ENCODE assay signal across 17 cellular contexts in the genomic region with DNA sequence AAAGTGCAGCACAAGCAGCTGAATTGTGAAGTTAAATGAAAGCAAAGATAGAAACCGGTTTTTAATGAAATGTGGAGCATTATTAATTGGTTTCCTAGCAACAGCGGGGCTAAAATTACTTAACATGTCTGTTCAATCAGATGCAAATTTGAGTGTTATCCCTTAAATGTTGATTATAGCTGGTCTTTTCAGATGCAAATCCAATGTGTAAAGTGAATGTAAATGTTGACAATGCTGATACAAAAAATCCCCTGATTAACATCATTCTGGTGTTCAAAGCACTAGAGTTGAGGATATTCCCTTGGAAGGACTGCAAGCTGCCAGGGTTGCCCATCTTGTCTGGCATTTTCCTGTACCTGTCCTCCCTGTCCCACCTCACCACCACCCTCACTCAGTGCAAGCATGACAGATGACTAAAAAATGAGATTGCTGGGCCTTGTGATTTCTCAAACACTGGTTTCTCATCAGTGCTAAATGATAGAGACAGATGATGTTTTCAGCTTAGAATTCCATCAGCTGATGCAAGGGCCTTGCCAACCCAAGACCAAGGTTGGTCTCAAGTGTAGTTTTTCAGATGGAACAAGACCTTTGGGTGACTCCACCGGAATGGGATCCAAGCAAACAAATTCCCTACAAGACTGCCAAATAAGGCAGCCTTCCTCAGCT. TPM values are rescaled to one million over a fixed set of nuclear protein-coding genes. Genes with fewer than 3 reads are reported as not detected.
DNase-seq lines count a peak whose midpoint lies in the region; ATAC-seq, FAIRE-seq and TF ChIP-seq lines count a peak whose summit lies in the region.
"Had no signal": no experiment of that assay in that cellular context is flagged by ENCODE, and none has a peak within 500 bp of the region (broad histone marks: within the 10 kb centered on the region; RNA-seq: fewer than 3 reads in every experiment).

No MANE protein-coding gene starts in this region.

- H3K27ac ChIP-seq in HUES6 (ENCODE audit: low read depth, low read length) (no peak overlapping the region), HepG2 (ENCODE audit: extremely low read length, insufficient read depth, low read length) (no peak overlapping the region)
- H3K27ac ChIP-seq: A549, WERI-Rb-1 had no signal

- no peak for TF ChIP-seq RAD21 in HepG2 (CRISPR knock-in tag; IDR thresholded peaks at IDR 0.05)

- no peaks in the 10 kb centered on the region for H3K27me3 Mint-ChIP-seq in natural killer cell treated with Interleukin-12 subunit alpha and Interleukin-12 subunit beta and Interleukin-15 and Interleukin-18, amount 100 ng/mL, for 72 hours
- no peaks in the 10 kb centered on the region for H3K27me3 Mint-ChIP-seq in Caco-2 (ENCODE audit: insufficient read depth, unreplicated experiment)
- H3K27me3 Mint-ChIP-seq: T-cell had no signal

- DNase-seq in AG08395 (ENCODE audit: low spot score) (peak; percentile 19), HepG2 (ENCODE audit: low spot score) (no peak), Caco-2 (no peak), T-helper 2 cell (no peak)
- DNase-seq in natural killer cell treated with Interleukin-12 subunit alpha and Interleukin-12 subunit beta and Interleukin-15 and Interleukin-18, amount 100 ng/mL, for 72 hours (ENCODE audit: low spot score), result no peak
- no peak for DNase-seq in activated naive CD4-positive, alpha-beta T cell treated with anti-CD3 and anti-CD28 coated beads, Interleukin-2, amount 50 U/mL, for 16 hours
- DNase-seq: activated gamma-delta T cell, caudate nucleus, NCI-H1930, posterior cingulate gyrus, T-cell, WERI-Rb-1 had no signal

- no peak for ATAC-seq in natural killer cell treated with Interleukin-12 subunit alpha and Interleukin-12 subunit beta and Interleukin-15 and Interleukin-18, amount 100 ng/mL, for 72 hours
- no peak for ATAC-seq in HepG2
- ATAC-seq: A549, T-cell had no signal

- no peak overlapping the region for H3K4me3 Mint-ChIP-seq in natural killer cell treated with Interleukin-12 subunit alpha and Interleukin-12 subunit beta and Interleukin-15 and Interleukin-18, amount 100 ng/mL, for 72 hours
- no peak overlapping the region for H3K4me3 Mint-ChIP-seq in Caco-2 (ENCODE audit: unreplicated experiment)
- H3K4me3 Mint-ChIP-seq: T-cell had no signal

- no peaks in the 10 kb centered on the region for H3K36me3 ChIP-seq in HUES6 (ENCODE audit: control insufficient read depth, insufficient read depth, low read length)
- no peaks in the 10 kb centered on the region for H3K36me3 ChIP-seq in endocrine pancreas (ENCODE audit: control insufficient read depth, insufficient read depth, low read length)
- no peaks in the 10 kb centered on the region for H3K36me3 ChIP-seq in HepG2 (replicated peaks in 1 of 2; ENCODE audit: control insufficient read depth in 1 of 2, insufficient read depth in 2 of 2, low read length in 2 of 2)
- H3K36me3 ChIP-seq in Caco-2 (ENCODE audit: control insufficient read depth, insufficient read depth, low read length), result no peaks in the 10 kb centered on the region
- H3K36me3 ChIP-seq: WERI-Rb-1 had no signal

- POLR2A ChIA-PET in HepG2 (lab: Yijun Ruan, JAX) (no interaction called here), Caco-2 (lab: Charles Lee) (no interaction called here)

- CTCF ChIA-PET in HepG2 (lab: Yijun Ruan, JAX; ENCODE audit: low intra/inter-chr PET ratio, low total read pairs) (no interaction called here), Caco-2 (lab: Charles Lee) (interaction anchor here (0.6 to 0.7 kb wide), 2 partner anchors 427 to 539 kb away, joined by 3 read pairs; no protein-coding TSS in a partner anchor)

- peaks cover 70 to 71% of the 10 kb centered on the region in 2 donors for H3K4me1 Mint-ChIP-seq in natural killer cell treated with Interleukin-12 subunit alpha and Interleukin-12 subunit beta and Interleukin-15 and Interleukin-18, amount 100 ng/mL, for 72 hours (ENCODE audit: low read depth in 2 of 2)
- H3K4me1 Mint-ChIP-seq in Caco-2 (ENCODE audit: low read depth, unreplicated experiment), result no peaks in the 10 kb centered on the region

- H3K36me3 Mint-ChIP-seq in natural killer cell treated with Interleukin-12 subunit alpha and Interleukin-12 subunit beta and Interleukin-15 and Interleukin-18, amount 100 ng/mL, for 72 hours, result no peaks in the 10 kb centered on the region
- H3K36me3 Mint-ChIP-seq in Caco-2 (ENCODE audit: insufficient read depth, unreplicated experiment), result no peaks in the 10 kb centered on the region

- peak overlapping the region; percentile 34 to 71 for H3K27ac Mint-ChIP-seq in natural killer cell treated with Interleukin-12 subunit alpha and Interleukin-12 subunit beta and Interleukin-15 and Interleukin-18, amount 100 ng/mL, for 72 hours
- H3K27ac Mint-ChIP-seq in Caco-2 (ENCODE audit: unreplicated experiment), result no peak overlapping the region

- in situ Hi-C loops in HepG2 (cut with HindIII; ENCODE audit: extremely low pct_ligation_motif_present, low pct_unique_long_range_greater_than_20kb), result no loop called here

- TF ChIP-seq CTCF in HepG2 (CRISPR knock-in tag; IDR thresholded peaks at IDR 0.05), result no peak
- no peak for TF ChIP-seq CTCF in Caco-2 (IDR thresholded peaks at IDR 0.05; ENCODE audit: insufficient read depth in 1 of 2, low read depth in 1 of 2, low read length in 1 of 2, severe bottlenecking in 1 of 2, unreplicated experiment in 1 of 2)

- no peaks in the 10 kb centered on the region for H4K20me1 ChIP-seq in HepG2 (ENCODE audit: insufficient read depth, low read length)

- no peak overlapping the region for H3K4me2 ChIP-seq in HepG2 (ENCODE audit: low read depth, low read length)
- H3K4me2 ChIP-seq: A549 had no signal

- no peaks in the 10 kb centered on the region for H3K79me2 ChIP-seq in HepG2 (ENCODE audit: insufficient read depth, low read length)

- H3K9ac ChIP-seq in HUES6 (ENCODE audit: low read length) (no peak overlapping the region), endocrine pancreas (ENCODE audit: control insufficient read depth, insufficient read depth, low read length) (no peak overlapping the region), HepG2 (ENCODE audit: insufficient read depth, low read depth, low read length) (no peak overlapping the region)

- no TSS peak for BruUV-seq in HepG2 (replicated peaks; lab: Mats Ljungman, UMichigan)
- no TSS peak for BruUV-seq in Caco-2 (replicated peaks; lab: Mats Ljungman, UMichigan)

- TF ChIP-seq POLR2A in HepG2 (IDR thresholded peaks at IDR 0.05; ENCODE audit: insufficient read depth in 1 of 2, low read depth in 2 of 2, low read length in 2 of 2), result no peak

- H3K9me3 Mint-ChIP-seq in natural killer cell treated with Interleukin-12 subunit alpha and Interleukin-12 subunit beta and Interleukin-15 and Interleukin-18, amount 100 ng/mL, for 72 hours, result no peaks in the 10 kb centered on the region
- H3K9me3 Mint-ChIP-seq in Caco-2 (ENCODE audit: unreplicated experiment), result no peaks in the 10 kb centered on the region
- H3K9me3 Mint-ChIP-seq: T-cell had no signal

- H3K4me1 ChIP-seq in HUES6 (ENCODE audit: control insufficient read depth, insufficient read depth, low read length) (peaks cover 34% of the 10 kb centered on the region), endocrine pancreas (ENCODE audit: control insufficient read depth, insufficient read depth, low read length) (peaks cover 16% of the 10 kb centered on the region), HepG2 (ENCODE audit: insufficient read depth, low read length) (no peaks in the 10 kb centered on the region), Caco-2 (no peaks in the 10 kb centered on the region)
- H3K4me1 ChIP-seq: A549 had no signal

- intact Hi-C loops in HepG2 (cut with micrococcal nuclease; ENCODE audit: unreplicated experiment) (no loop called here), Caco-2 (cut with micrococcal nuclease; ENCODE audit: unreplicated experiment) (no loop called here)

- FAIRE-seq in HepG2 (lab: Jason Lieb, UNC), result no peak
- FAIRE-seq: A549, GM19239 had no signal

- H3K9me3 ChIP-seq in HUES6 (ENCODE audit: control insufficient read depth, insufficient read depth, low read depth, low read length) (no peaks in the 10 kb centered on the region), endocrine pancreas (ENCODE audit: control insufficient read depth, low read length) (no peaks in the 10 kb centered on the region), HepG2 (ENCODE audit: low read length) (no peaks in the 10 kb centered on the region), Caco-2 (no peaks in the 10 kb centered on the region)
- H3K9me3 ChIP-seq: A549 had no signal

- H3K4me3 ChIP-seq in HUES6 (ENCODE audit: low read depth, low read length) (peak overlapping the region; percentile 15; the same call in 1 of the 2 replicates), endocrine pancreas (ENCODE audit: control insufficient read depth, insufficient read depth, low read length) (peak overlapping the region; percentile 44), HepG2 (replicated peaks in 1 of 3; ENCODE audit: insufficient read depth in 1 of 3, low read depth in 2 of 3, low read length in 3 of 3) (no peak overlapping the region), Caco-2 (ENCODE audit: low read depth, low read length) (no peak overlapping the region)
- H3K4me3 ChIP-seq: A549 had no signal

- H2AFZ ChIP-seq in HepG2 (ENCODE audit: low read length), result no peak overlapping the region

- 35% methylated on average over 3 of the region's 3 CpGs for WGBS in HepG2 (ENCODE audit: low lambda C conversion rate)

- H3K27me3 ChIP-seq in HUES6 (ENCODE audit: control insufficient read depth, insufficient read depth, low read length) (peaks cover 5% of the 10 kb centered on the region; the same call in 1 of the 2 replicates), endocrine pancreas (ENCODE audit: control insufficient read depth, insufficient read depth, low read length) (no peaks in the 10 kb centered on the region), HepG2 (ENCODE audit: control insufficient read depth in 1 of 2, insufficient read depth in 2 of 2, low read length in 2 of 2) (peaks cover 0 to 6% of the 10 kb centered on the region in 2 experiments; a peak in 1 of 5 replicates), Caco-2 (replicated peaks; ENCODE audit: control insufficient read depth, insufficient read depth, low read length) (no peaks in the 10 kb centered on the region)

- TF ChIP-seq EP300 in HepG2 (IDR thresholded peaks at IDR 0.05; ENCODE audit: low read depth in 2 of 2, low read length in 2 of 2) (no peak), HepG2 (CRISPR knock-in tag; IDR thresholded peaks at IDR 0.05; ENCODE audit: borderline replicate concordance) (no peak)

RNA-seq across cellular contexts. Expression of a gene that starts 55.1 kb away (rescaled TPM):
- total RNA-seq in natural killer cell treated with Interleukin-12 subunit alpha and Interleukin-12 subunit beta and Interleukin-15 and Interleukin-18, amount 100 ng/mL, for 72 hours, result 10 to 100 TPM; 12.6 to 23.6 TPM
- total RNA-seq in HepG2 (2016; rRNA removed; fragmentation: Illumina TruSeq; extraction: Trizol), result not detected in 2 replicates
- total RNA-seq in HepG2 (2016; cell fraction: cytosol; rRNA removed; fragmentation: Illumina TruSeq; extraction: Trizol; ENCODE audit: low read depth), result not detected in 2 replicates
- total RNA-seq in HepG2 (2016; cell fraction: insoluble cytoplasmic fraction; rRNA removed; fragmentation: Illumina TruSeq; extraction: Trizol), result not detected in 2 replicates
- not detected in 2 replicates for total RNA-seq in HepG2 (2016; cell fraction: membrane; rRNA removed; fragmentation: Illumina TruSeq; extraction: Trizol)
- total RNA-seq in HepG2 (2016; cell fraction: nucleus; rRNA removed; fragmentation: Illumina TruSeq; extraction: Trizol), result not detected in 2 replicates
- polyA plus RNA-seq in HepG2 (2011; rRNA removed), result not detected in 2 replicates
- not detected in 2 replicates for polyA plus RNA-seq in HepG2 (2011; cell fraction: cytosol; rRNA removed)
- polyA plus RNA-seq in HepG2 (2011; cell fraction: nucleus; rRNA removed), result not detected in 2 replicates
- not detected in 2 replicates for polyA plus RNA-seq in HepG2 (2012)
- not detected in 2 replicates for polyA plus RNA-seq in HepG2 (2016; cell fraction: cytosol; fragmentation: Illumina TruSeq; extraction: Trizol; ENCODE audit: low read depth)
- not detected in 2 replicates for polyA plus RNA-seq in HepG2 (2016; cell fraction: insoluble cytoplasmic fraction; fragmentation: Illumina TruSeq; extraction: Trizol; ENCODE audit: low read depth)
- not detected in 2 replicates for polyA plus RNA-seq in HepG2 (2016; cell fraction: membrane; fragmentation: Illumina TruSeq; extraction: Trizol; ENCODE audit: low read depth)
- not detected in 2 replicates for polyA plus RNA-seq in HepG2 (2016; cell fraction: nucleus; fragmentation: Illumina TruSeq; extraction: Trizol; ENCODE audit: insufficient read depth, low read depth)
- polyA minus RNA-seq in HepG2 (2011; rRNA and poly(A)+ RNA removed; ENCODE audit: low replicate concordance), result 3.1 TPM in 1 of 2 replicates, not detected in the other
- polyA minus RNA-seq in HepG2 (2011; cell fraction: cytosol; rRNA and poly(A)+ RNA removed), result not detected in 2 replicates
- not detected in 2 replicates for polyA minus RNA-seq in HepG2 (2011; cell fraction: nucleus; rRNA and poly(A)+ RNA removed)
- total RNA-seq in Caco-2 (2022), result 0.51 and 0.95 TPM in 2 replicates
- total RNA-seq: HT-29 had no signal

Comparison
In these comparisons a context has a peak if more than half of its experiments do, and no peak if none do; other contexts are left out.
1. H3K4me3 ChIP-seq: peak in HUES6 (single experiment) and endocrine pancreas (single experiment); none in HepG2 (0 of 3) and Caco-2 (single experiment).